8 cellular contexts compared by ENCODE assay signal in the genomic region with DNA sequence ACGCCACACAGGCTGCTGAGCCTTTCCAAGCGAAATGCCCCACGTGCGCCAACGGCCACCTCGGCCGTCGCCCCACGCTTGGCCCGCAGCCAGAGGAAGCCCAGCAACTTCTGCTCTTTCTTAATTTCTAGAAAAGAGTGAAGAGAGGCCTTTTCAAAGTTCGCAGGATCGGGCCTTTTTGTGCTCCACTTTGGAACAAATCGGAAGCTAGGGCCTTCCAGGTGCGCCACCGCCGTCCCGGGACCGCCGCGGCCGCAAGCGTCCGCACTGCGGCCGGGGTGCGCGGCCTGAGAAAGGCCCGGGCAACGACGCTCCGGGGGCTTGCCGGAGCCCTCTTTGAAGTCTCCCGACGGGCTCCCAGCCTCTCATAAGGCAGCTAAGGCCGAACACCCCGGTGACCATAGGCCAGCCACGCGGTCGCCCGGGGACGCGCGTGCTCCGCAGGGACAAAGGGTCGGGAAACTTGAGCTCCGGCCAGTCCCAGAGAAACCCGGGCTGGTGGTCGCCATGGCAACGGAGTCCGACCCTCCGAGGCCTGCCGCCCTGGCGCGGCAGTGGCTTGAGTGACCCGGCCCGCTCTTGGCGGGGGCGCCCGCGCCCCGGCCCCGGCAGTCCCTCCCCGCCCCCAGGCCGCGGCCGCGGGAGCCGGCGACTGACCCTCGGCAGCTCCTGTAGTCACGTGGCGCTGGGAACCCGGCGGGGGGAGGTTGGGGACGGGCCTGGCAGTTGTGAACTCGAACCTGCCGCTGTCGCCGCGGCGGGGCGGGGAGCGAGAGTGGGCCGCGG. TPM values are rescaled to one million over a fixed set of nuclear protein-coding genes. Genes with fewer than 3 reads are reported as not detected.
DNase-seq lines count a peak whose midpoint lies in the region; ATAC-seq and TF ChIP-seq lines count a peak whose summit lies in the region.

A gene (plus strand): TSS at position 725 of the 786 bp plus-strand sequence. CDS start 890 bp downstream, outside the sequence.

- no peaks in the 10 kb centered on the region for H3K27me3 ChIP-seq in psoas muscle (ENCODE audit: insufficient read depth in 3 of 3, low read length in 2 of 3)

- peak within 1 kb of the TSS; percentile 95 for H3K4me3 ChIP-seq in GM12875 (ENCODE audit: low read depth, low read length)
- peak within 1 kb of the TSS; percentile 97 for H3K4me3 ChIP-seq in psoas muscle

- DNase-seq in NCI-H1417 (lab: John Stamatoyannopoulos, UW), result peak; percentile 91 to 96 (median 95)
- DNase-seq in T-helper 2 cell, result peak; percentile 44 to 91 (median 65)
- peak in 53 of 56 donors; percentile 46 to 92 (median 83) for DNase-seq in amygdala (lab: John Stamatoyannopoulos, UW)
- peak; percentile 96 for DNase-seq in left ventricle myocardium superior
- peak; percentile 96 to 97 for DNase-seq in psoas muscle
- peak; percentile 96 for DNase-seq in ureter (ENCODE audit: low spot score)

- TF ChIP-seq CTCF in GM12875 (IDR thresholded peaks at IDR 0.05; ENCODE audit: borderline replicate concordance, insufficient read depth, low read depth, low read length), result no peak
- TF ChIP-seq CTCF in psoas muscle (IDR thresholded peaks at IDR 0.05), result no peak

- H3K4me1 ChIP-seq in psoas muscle, result peaks cover 48% of the 10 kb centered on the region

- intact Hi-C loops in left ventricle myocardium superior (cut with micrococcal nuclease) (no loop called here), psoas muscle (cut with DNase I) (no loop called here)

- 0 to 2% (median 1%) methylated on average over 53 to 85 of the region's 85 CpGs for WGBS in psoas muscle, 3 donors

- H3K36me3 ChIP-seq in psoas muscle (ENCODE audit: insufficient read depth in 1 of 2, low read depth in 1 of 2), result peaks cover 0 to 35% of the 10 kb centered on the region in 2 donors

- peak within 1 kb of the TSS; percentile 99 for H3K27ac ChIP-seq in psoas muscle

- no peaks in the 10 kb centered on the region for H3K9me3 ChIP-seq in psoas muscle

- peak; percentile 64 for ATAC-seq in HG02642 (IDR thresholded peaks at IDR 0.05; ENCODE audit: poor library complexity, unreplicated experiment)
- peak; percentile 89 for ATAC-seq in left ventricle myocardium superior
- peak; percentile 82 to 86 (median 86) for ATAC-seq in psoas muscle

RNA-seq across cellular contexts. Expression of the gene that starts here (rescaled TPM):
- total RNA-seq in left ventricle myocardium superior (131 TPM), psoas muscle (100 to 1,000 TPM; 112 to 212 (median 137) TPM), ureter (117 TPM)
- polyA plus RNA-seq in psoas muscle, result 100 to 1,000 TPM in 1 of 3 donors, 10 to 100 TPM in 2; 80.2 to 133 (median 83.2) TPM

Comparison
In these comparisons a context has a peak if more than half of its experiments do, and no peak if none do; other contexts are left out.
1. Peak in every context shown above with its lines: DNase-seq, ATAC-seq, H3K4me3 ChIP-seq and H3K27ac ChIP-seq.